ENCODE assay signal across 22 cellular contexts in genomic region chr11:62010935-62011528, GRCh38. TPM values are rescaled to one million over a fixed set of nuclear protein-coding genes. Genes with fewer than 3 reads are reported as not detected.
DNase-seq lines count a peak whose midpoint lies in the region; ATAC-seq, FAIRE-seq and TF ChIP-seq lines count a peak whose summit lies in the region.
"Had no signal": no experiment of that assay in that cellular context is flagged by ENCODE, and none has a peak within 500 bp of the region (broad histone marks: within the 10 kb centered on the region; RNA-seq: fewer than 3 reads in every experiment).

No MANE protein-coding gene starts in this region.

- no peaks in the 10 kb centered on the region for H3K27me3 Mint-ChIP-seq in natural killer cell treated with Interleukin-12 subunit alpha and Interleukin-12 subunit beta and Interleukin-15 and Interleukin-18, amount 100 ng/mL, for 72 hours
- no peaks in the 10 kb centered on the region for H3K27me3 Mint-ChIP-seq in natural killer cell (ENCODE audit: low read depth in 2 of 2)
- H3K27me3 Mint-ChIP-seq in activated CD8-positive, alpha-beta T cell treated with anti-CD3 and anti-CD28 coated beads, Interleukin-2, amount 10 ng/mL, durations not matched to agents 7 days and 5 days (ENCODE audit: low read depth) = no peaks in the 10 kb centered on the region

- no peaks in the 10 kb centered on the region for H3K36me3 ChIP-seq in endothelial cell of umbilical vein (ENCODE audit: control insufficient read depth in 2 of 2, extremely low read depth in 1 of 2, insufficient read depth in 2 of 2, low read length in 2 of 2)

- dilution Hi-C loops in endothelial cell of umbilical vein (cut with MboI; ENCODE audit: extremely low pct_ligation_motif_present, low sequenced_read_pairs) = no loop called here

- POLR2A ChIA-PET in endothelial cell of umbilical vein (lab: Charles Lee) = no interaction called here
- POLR2A ChIA-PET in activated CD8-positive, alpha-beta T cell treated with anti-CD3 and anti-CD28 coated beads, Interleukin-2, amount 10 ng/mL, durations not matched to agents 7 days and 5 days (lab: Charles Lee) = no interaction called here

- no peaks in the 10 kb centered on the region for H3K36me3 Mint-ChIP-seq in natural killer cell treated with Interleukin-12 subunit alpha and Interleukin-12 subunit beta and Interleukin-15 and Interleukin-18, amount 100 ng/mL, for 72 hours
- no peaks in the 10 kb centered on the region for H3K36me3 Mint-ChIP-seq in natural killer cell
- no peaks in the 10 kb centered on the region for H3K36me3 Mint-ChIP-seq in activated CD8-positive, alpha-beta T cell treated with anti-CD3 and anti-CD28 coated beads, Interleukin-2, amount 10 ng/mL, durations not matched to agents 7 days and 5 days (ENCODE audit: low read depth)
- H3K36me3 Mint-ChIP-seq: CD4-positive, alpha-beta memory T cell had no signal

- H3K4me1 ChIP-seq in endothelial cell of umbilical vein (ENCODE audit: control insufficient read depth, extremely low read depth, insufficient read depth, low read length) = no peaks in the 10 kb centered on the region

- H3K9me3 ChIP-seq in endothelial cell of umbilical vein (replicated peaks; ENCODE audit: control insufficient read depth, insufficient read depth, low read length) = no peaks in the 10 kb centered on the region

- FAIRE-seq in endothelial cell of umbilical vein (lab: Jason Lieb, UNC) = peak; percentile 56
- FAIRE-seq: D721Med, GM18507 had no signal

- peak overlapping the region; percentile 43 to 87 for H3K27ac Mint-ChIP-seq in natural killer cell treated with Interleukin-12 subunit alpha and Interleukin-12 subunit beta and Interleukin-15 and Interleukin-18, amount 100 ng/mL, for 72 hours
- H3K27ac Mint-ChIP-seq in natural killer cell = no peak overlapping the region
- no peak overlapping the region for H3K27ac Mint-ChIP-seq in activated CD8-positive, alpha-beta T cell treated with anti-CD3 and anti-CD28 coated beads, Interleukin-2, amount 10 ng/mL, durations not matched to agents 7 days and 5 days
- H3K27ac Mint-ChIP-seq: B cell, GM23338 had no signal

- H3K4me3 Mint-ChIP-seq in natural killer cell treated with Interleukin-12 subunit alpha and Interleukin-12 subunit beta and Interleukin-15 and Interleukin-18, amount 100 ng/mL, for 72 hours = peak overlapping the region; percentile 22
- no peak overlapping the region for H3K4me3 Mint-ChIP-seq in natural killer cell
- H3K4me3 Mint-ChIP-seq in activated CD8-positive, alpha-beta T cell treated with anti-CD3 and anti-CD28 coated beads, Interleukin-2, amount 10 ng/mL, durations not matched to agents 7 days and 5 days = no peak overlapping the region
- H3K4me3 Mint-ChIP-seq: B cell; CD4-positive, alpha-beta memory T cell; GM23338 had no signal

- TF ChIP-seq POLR2A in NB4 (IDR thresholded peaks at IDR 0.05; ENCODE audit: extremely low read depth, insufficient read length) = no peak
- no peak for TF ChIP-seq POLR2A in endothelial cell of umbilical vein (IDR thresholded peaks at IDR 0.05; ENCODE audit: low read depth, low read length)

- H3K27me3 ChIP-seq in endothelial cell of umbilical vein (ENCODE audit: control insufficient read depth in 2 of 2, insufficient read depth in 2 of 2, low read length in 2 of 2) = no peaks in the 10 kb centered on the region

- H3K4me2 ChIP-seq in endothelial cell of umbilical vein (ENCODE audit: insufficient read depth, low read length) = no peak overlapping the region
- H3K4me2 ChIP-seq: GM23338 had no signal

- no TSS peak for BruUV-seq in endothelial cell of umbilical vein (replicated peaks; lab: Mats Ljungman, UMichigan)

- no peak for DNase-seq in natural killer cell treated with Interleukin-12 subunit alpha and Interleukin-12 subunit beta and Interleukin-15 and Interleukin-18, amount 100 ng/mL, for 72 hours (ENCODE audit: low spot score)
- DNase-seq in natural killer cell = no peak
- DNase-seq in NB4 (ENCODE audit: low read depth) = peak; percentile 23
- DNase-seq in endothelial cell of umbilical vein (ENCODE audit: low read depth, low spot score) = no peak
- DNase-seq in NCI-H82 treated with DMSO at 0.1 percent for 48 hours (lab: John Stamatoyannopoulos, UW; ENCODE audit: unreplicated experiment) = no peak
- DNase-seq in activated CD8-positive, alpha-beta T cell treated with anti-CD3 and anti-CD28 coated beads, Interleukin-2, amount 10 ng/mL, durations not matched to agents 7 days and 5 days = no peak
- DNase-seq: 8988T; ACHN; CD4-positive, alpha-beta memory T cell; DMS153; DMS79 treated with DMSO at 0.1 percent for 48 hours; EL; GDM1; H7; IMR-90; KG1 had no signal

- H3K9ac ChIP-seq in endothelial cell of umbilical vein (replicated peaks; ENCODE audit: extremely low read depth, insufficient read depth, low read length) = no peak overlapping the region

- no peaks in the 10 kb centered on the region for H3K79me2 ChIP-seq in endothelial cell of umbilical vein (ENCODE audit: control insufficient read depth, insufficient read depth, low read length)

- peaks cover 19 to 43% of the 10 kb centered on the region in 2 donors for H3K4me1 Mint-ChIP-seq in natural killer cell treated with Interleukin-12 subunit alpha and Interleukin-12 subunit beta and Interleukin-15 and Interleukin-18, amount 100 ng/mL, for 72 hours (ENCODE audit: low read depth in 2 of 2)
- peaks cover 0 to 6% of the 10 kb centered on the region in 2 donors for H3K4me1 Mint-ChIP-seq in natural killer cell
- H3K4me1 Mint-ChIP-seq in activated CD8-positive, alpha-beta T cell treated with anti-CD3 and anti-CD28 coated beads, Interleukin-2, amount 10 ng/mL, durations not matched to agents 7 days and 5 days (ENCODE audit: low read depth) = peaks cover 6% of the 10 kb centered on the region
- H3K4me1 Mint-ChIP-seq: CD4-positive, alpha-beta memory T cell; GM23338 had no signal

- intact Hi-C loops in natural killer cell (cut with micrococcal nuclease) (no loop called here), endothelial cell of umbilical vein (cut with micrococcal nuclease) (no loop called here)

- H3K9me3 Mint-ChIP-seq in natural killer cell treated with Interleukin-12 subunit alpha and Interleukin-12 subunit beta and Interleukin-15 and Interleukin-18, amount 100 ng/mL, for 72 hours = no peaks in the 10 kb centered on the region
- no peaks in the 10 kb centered on the region for H3K9me3 Mint-ChIP-seq in natural killer cell
- H3K9me3 Mint-ChIP-seq in activated CD8-positive, alpha-beta T cell treated with anti-CD3 and anti-CD28 coated beads, Interleukin-2, amount 10 ng/mL, durations not matched to agents 7 days and 5 days (ENCODE audit: insufficient read depth) = no peaks in the 10 kb centered on the region

- H3K27ac ChIP-seq in endothelial cell of umbilical vein (ENCODE audit: insufficient read depth, low read depth, low read length) = no peak overlapping the region
- H3K27ac ChIP-seq: C4-2B had no signal

- peak in 1 of 2 donors; percentile 54 for ATAC-seq in natural killer cell treated with Interleukin-12 subunit alpha and Interleukin-12 subunit beta and Interleukin-15 and Interleukin-18, amount 100 ng/mL, for 72 hours
- no peak for ATAC-seq in natural killer cell
- no peak for ATAC-seq in activated CD8-positive, alpha-beta T cell treated with anti-CD3 and anti-CD28 coated beads, Interleukin-2, amount 10 ng/mL, durations not matched to agents 7 days and 5 days
- no peak for ATAC-seq in HG03045 (IDR thresholded peaks at IDR 0.05; ENCODE audit: unreplicated experiment)
- ATAC-seq: GM23338 had no signal

- no peaks in the 10 kb centered on the region for H3K9me1 ChIP-seq in endothelial cell of umbilical vein (replicated peaks; ENCODE audit: control insufficient read depth, extremely low read depth, insufficient read depth, low read length)

- TF ChIP-seq CTCF in natural killer cell (IDR thresholded peaks at IDR 0.05) (no peak), NB4 (IDR thresholded peaks at IDR 0.05; ENCODE audit: low read depth, low read length) (no peak), endothelial cell of umbilical vein (IDR thresholded peaks at IDR 0.05; ENCODE audit: extremely low read depth in 1 of 2, insufficient read depth in 1 of 2, low read depth in 1 of 2, low read length in 2 of 2) (no peak)

- H3K4me3 ChIP-seq in NB4 (ENCODE audit: low read depth, low read length) (no peak overlapping the region), endothelial cell of umbilical vein (replicated peaks in 1 of 3; ENCODE audit: insufficient read depth in 1 of 3, low read depth in 1 of 3, low read length in 3 of 3) (no peak overlapping the region)
- H3K4me3 ChIP-seq: GM23338 had no signal

- no peak overlapping the region for H2AFZ ChIP-seq in endothelial cell of umbilical vein (ENCODE audit: low read depth, low read length)
- H2AFZ ChIP-seq: GM23338 had no signal

- no peaks in the 10 kb centered on the region for H4K20me1 ChIP-seq in endothelial cell of umbilical vein (replicated peaks; ENCODE audit: control insufficient read depth, extremely low read depth, insufficient read depth, low read length)

- CTCF ChIA-PET in endothelial cell of umbilical vein (lab: Charles Lee) = interaction anchor here (0.7 kb wide), 1 partner anchor 43 kb away, joined by 3 read pairs; no protein-coding TSS in a partner anchor
- CTCF ChIA-PET in activated CD8-positive, alpha-beta T cell treated with anti-CD3 and anti-CD28 coated beads, Interleukin-2, amount 10 ng/mL, durations not matched to agents 7 days and 5 days (lab: Charles Lee) = no interaction called here

TF ChIP-seq in endothelial cell of umbilical vein, 7 proteins besides CTCF, POLR2A, EP300 and RAD21 (continues in another document):
- TF ChIP-seq FOS (IDR thresholded peaks at IDR 0.05; ENCODE audit: borderline replicate concordance, insufficient read depth, low read length) (no peak), JUN (IDR thresholded peaks at IDR 0.05; ENCODE audit: borderline replicate concordance, insufficient read depth, insufficient read length, low read depth) (no peak)
- TF ChIP-seq, protein P1, sequence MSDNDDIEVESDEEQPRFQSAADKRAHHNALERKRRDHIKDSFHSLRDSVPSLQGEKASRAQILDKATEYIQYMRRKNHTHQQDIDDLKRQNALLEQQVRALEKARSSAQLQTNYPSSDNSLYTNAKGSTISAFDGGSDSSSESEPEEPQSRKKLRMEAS (IDR thresholded peaks at IDR 0.05; ENCODE audit: insufficient read depth, insufficient read length) = no peak

RNA-seq across cellular contexts. Expression of gene FTH1, which starts 43.6 kb away (rescaled TPM):
- over 10,000 TPM in 1 of 2 donors, 1,000 to 10,000 TPM in 1; 5,097 to 40,662 TPM for total RNA-seq in natural killer cell treated with Interleukin-12 subunit alpha and Interleukin-12 subunit beta and Interleukin-15 and Interleukin-18, amount 100 ng/mL, for 72 hours
- total RNA-seq in natural killer cell = 1,000 to 10,000 TPM; 1,067 to 1,951 (median 1,796) TPM
- 2,371 and 2,501 TPM in 2 replicates for total RNA-seq in endothelial cell of umbilical vein
- polyA plus RNA-seq in endothelial cell of umbilical vein = 1,123 and 1,177 TPM in 2 replicates
- 1,817 and 2,147 TPM in 2 replicates for polyA plus RNA-seq in endothelial cell of umbilical vein (2011; cell fraction: cytosol; rRNA removed)
- polyA plus RNA-seq in endothelial cell of umbilical vein (2011; cell fraction: nucleus; rRNA removed) = 551 and 657 TPM in 2 replicates
- 3,119 and 5,287 TPM in 2 replicates for polyA plus RNA-seq in endothelial cell of umbilical vein (2012)
- 640 and 676 TPM in 2 replicates for polyA minus RNA-seq in endothelial cell of umbilical vein
- polyA minus RNA-seq in endothelial cell of umbilical vein (2011; cell fraction: cytosol; rRNA and poly(A)+ RNA removed) = 1,415 TPM
- 173 and 200 TPM in 2 replicates for polyA minus RNA-seq in endothelial cell of umbilical vein (2011; cell fraction: nucleus; rRNA and poly(A)+ RNA removed)
- 100 to 1,000 TPM; 709 to 727 TPM for total RNA-seq in activated CD8-positive, alpha-beta T cell treated with anti-CD3 and anti-CD28 coated beads, Interleukin-2, amount 10 ng/mL, durations not matched to agents 7 days and 5 days

Comparison
In these comparisons a context has a peak if more than half of its experiments do, and no peak if none do; other contexts are left out.
1. H3K27ac Mint-ChIP-seq: peak in natural killer cell treated with Interleukin-12 subunit alpha and Interleukin-12 subunit beta and Interleukin-15 and Interleukin-18, amount 100 ng/mL, for 72 hours (2 of 2); none in natural killer cell (0 of 2) and activated CD8-positive, alpha-beta T cell treated with anti-CD3 and anti-CD28 coated beads, Interleukin-2, amount 10 ng/mL, durations not matched to agents 7 days and 5 days (single experiment).